8 cellular contexts compared by ENCODE assay signal in genomic region chr11:34358666-34359547, GRCh38. TPM values are rescaled to one million over a fixed set of nuclear protein-coding genes. Genes with fewer than 3 reads are reported as not detected.
DNase-seq lines count a peak whose midpoint lies in the region; ATAC-seq, FAIRE-seq and TF ChIP-seq lines count a peak whose summit lies in the region.

No MANE protein-coding gene starts in this region.

- H3K27ac Mint-ChIP-seq in CD4-positive, alpha-beta T cell = peak overlapping the region; percentile 42
- peak overlapping the region; percentile 50 for H3K27ac Mint-ChIP-seq in central memory CD8-positive, alpha-beta T cell (ENCODE audit: low read depth)

- FAIRE-seq in islet of Langerhans (lab: Jason Lieb, UNC) = peak; percentile 66

- peaks cover 14 to 48% (median 35%) of the 10 kb centered on the region in 6 donors for H3K4me1 ChIP-seq in spleen

- no peaks in the 10 kb centered on the region for H3K9me3 Mint-ChIP-seq in CD4-positive, alpha-beta T cell
- H3K9me3 Mint-ChIP-seq in central memory CD8-positive, alpha-beta T cell = no peaks in the 10 kb centered on the region

- peak overlapping the region; percentile 91 for H3K4me3 Mint-ChIP-seq in CD4-positive, alpha-beta T cell
- peak overlapping the region; percentile 84 for H3K4me3 Mint-ChIP-seq in central memory CD8-positive, alpha-beta T cell

- H3K27ac ChIP-seq in CD4-positive, alpha-beta T cell (ENCODE audit: low read depth, low read length) = peak overlapping the region; percentile 36
- H3K27ac ChIP-seq in spleen = peak overlapping the region in 6 of 8 donors; percentile 38 to 80 (median 74)

- peak; percentile 46 to 73 (median 66) for DNase-seq in CD4-positive, alpha-beta T cell
- DNase-seq in H4 (ENCODE audit: low spot score) = peak; percentile 83
- DNase-seq in NCI-H2227 (lab: John Stamatoyannopoulos, UW; ENCODE audit: unreplicated experiment) = peak; percentile 81
- peak; percentile 54 to 61 for DNase-seq in central memory CD8-positive, alpha-beta T cell (ENCODE audit: low spot score in 2 of 2)
- peak; percentile 93 for DNase-seq in spleen
- DNase-seq in GM19238 (ENCODE audit: insufficient read length, low spot score) = no peak

- no peaks in the 10 kb centered on the region for H3K9me3 ChIP-seq in CD4-positive, alpha-beta T cell (ENCODE audit: control insufficient read depth, low read length)
- H3K9me3 ChIP-seq in spleen = no peaks in the 10 kb centered on the region

- peak; percentile 99 for TF ChIP-seq CTCF in CD4-positive, alpha-beta T cell (IDR thresholded peaks at IDR 0.05)
- TF ChIP-seq CTCF in spleen (IDR thresholded peaks at IDR 0.05 in 8 of 11, conservative IDR thresholded peaks at IDR 0.05 in 3 of 11) = peak; percentile 73 to 96 (median 84)

- no peak for TF ChIP-seq POLR2A in spleen (IDR thresholded peaks at IDR 0.05)

- peak overlapping the region; percentile 44 to 78 (median 64) for H3K4me3 ChIP-seq in spleen

- no peaks in the 10 kb centered on the region for H3K36me3 Mint-ChIP-seq in CD4-positive, alpha-beta T cell (ENCODE audit: low read depth)
- H3K36me3 Mint-ChIP-seq in central memory CD8-positive, alpha-beta T cell (ENCODE audit: insufficient read depth) = peaks cover 15% of the 10 kb centered on the region

- intact Hi-C loops in CD4-positive, alpha-beta T cell (cut with DNase I, micrococcal nuclease) = loop anchor here (1.0 to 10.0 kb wide), 13 partner anchors 107 to 1777 kb away; partner anchors contain the start of genes CAPRIN1 (in 2 of the 2), NAT10 (in 2 of the 2), CSTF3 (in 1 of the 2) and EIF3M (in 1 of the 2)
- intact Hi-C loops in spleen (cut with DNase I; ENCODE audit: low total_unique reads) = loop anchor here (2.0 kb wide), 1 partner anchor 184 kb away; no protein-coding TSS in a partner anchor

- CTCF ChIA-PET in CD4-positive, alpha-beta T cell (lab: Charles Lee) = interaction anchor here (2.2 to 3.6 kb wide), 2 partner anchors 185 to 362 kb away, joined by 11 to 47 read pairs; no protein-coding TSS in a partner anchor

- POLR2A ChIA-PET in CD4-positive, alpha-beta T cell (lab: Charles Lee) = interaction anchor here (1.0 to 2.5 kb wide), 9 partner anchors 10 to 308 kb away, joined by 3 to 24 read pairs (median 7); partner anchors contain the start of genes CAPRIN1 and NAT10

- H3K36me3 ChIP-seq in spleen = no peaks in the 10 kb centered on the region

- WGBS in spleen, 5 donors = 0% methylated on average over 28 to 41 of the region's 41 CpGs

- peaks cover 44% of the 10 kb centered on the region for H3K27me3 Mint-ChIP-seq in CD4-positive, alpha-beta T cell
- peaks cover 70% of the 10 kb centered on the region for H3K27me3 Mint-ChIP-seq in central memory CD8-positive, alpha-beta T cell

- H3K27me3 ChIP-seq in CD4-positive, alpha-beta T cell (ENCODE audit: control insufficient read depth, insufficient read depth, low read length) = peaks cover 32% of the 10 kb centered on the region
- peaks cover 0 to 48% (median 23%) of the 10 kb centered on the region in 7 donors for H3K27me3 ChIP-seq in spleen (replicated peaks in 1 of 7)

- peak; percentile 26 for ATAC-seq in CD4-positive, alpha-beta T cell (ENCODE audit: poor library complexity)
- peak; percentile 5 to 7 for ATAC-seq in activated CD4-positive, CD25-positive, alpha-beta regulatory T cell treated with anti-CD3 and anti-CD28 coated beads, Interleukin-2, amount 50 U/mL, for 24 hours
- peak; percentile 14 for ATAC-seq in central memory CD8-positive, alpha-beta T cell (replicated peaks; ENCODE audit: extremely low read depth, poor library complexity, severe bottlenecking)

- peaks cover 15% of the 10 kb centered on the region for H3K4me1 Mint-ChIP-seq in CD4-positive, alpha-beta T cell (ENCODE audit: low read depth)
- H3K4me1 Mint-ChIP-seq in central memory CD8-positive, alpha-beta T cell = peaks cover 23% of the 10 kb centered on the region

RNA-seq across cellular contexts. Expression of gene ABTB2, which starts 1.1 kb away (rescaled TPM):
- total RNA-seq in CD4-positive, alpha-beta T cell = 1 to 10 TPM in 1 of 2 experiments, under 1 TPM in 1; 0.88 to 1.0 TPM
- 1.2 and 3.2 TPM in 2 replicates for total RNA-seq in H4 (2014; rRNA removed; shearing (Covaris generic))
- 1 to 10 TPM; 1.5 to 2.9 (median 2.0) TPM for total RNA-seq in spleen
- under 1 TPM; 0.41 to 0.67 (median 0.58) TPM for polyA plus RNA-seq in spleen
